In the genomic region with DNA sequence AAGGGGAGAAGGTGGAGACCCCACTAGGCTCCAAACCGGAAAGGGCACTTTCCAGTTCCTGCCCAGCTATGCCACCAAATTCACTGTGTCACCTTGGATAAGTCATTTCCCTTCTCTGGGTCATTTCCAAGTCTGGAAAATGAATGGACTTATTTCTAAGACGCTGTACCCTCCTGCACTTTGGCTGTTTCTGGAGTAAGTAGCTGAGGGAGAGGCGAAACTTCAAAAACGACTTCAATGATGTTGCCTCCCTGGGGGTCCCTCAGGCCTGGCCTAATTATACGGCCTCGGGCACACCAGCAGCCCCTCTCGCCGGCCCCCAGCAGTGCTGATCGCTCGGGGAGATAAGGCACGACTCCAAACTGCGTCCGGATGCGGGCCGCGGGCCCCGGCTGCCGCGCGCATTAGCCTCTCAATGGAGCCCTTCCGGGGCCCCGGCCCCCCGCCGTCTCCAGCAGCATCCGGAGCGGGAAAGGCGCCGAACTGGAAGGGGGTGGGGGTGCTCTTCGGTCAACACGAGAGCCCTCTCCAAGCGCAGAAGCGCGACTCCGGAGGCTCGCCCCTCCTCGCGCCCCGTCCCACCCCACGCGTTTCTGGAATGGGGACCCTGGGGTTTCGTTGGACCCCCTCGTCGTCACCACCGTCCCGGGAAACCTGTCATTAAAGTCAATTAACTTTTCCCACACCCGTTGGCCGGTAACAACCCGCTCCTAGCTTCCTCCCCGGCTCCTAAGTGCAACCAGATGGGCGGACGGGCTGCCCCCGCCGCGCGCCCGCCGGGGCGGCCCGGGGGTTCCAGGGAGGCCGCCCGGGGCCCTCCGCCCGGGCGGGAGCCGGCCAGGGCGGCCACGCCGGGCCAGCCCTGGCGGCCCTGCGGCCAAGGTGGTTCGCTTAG, we compare ENCODE assay signal across 8 cellular contexts. TPM values are rescaled to one million over a fixed set of nuclear protein-coding genes. Genes with fewer than 3 reads are reported as not detected.
A peak's percentile ranks its signal among the peaks of the same experiment; 100 is the strongest.
DNase-seq lines count a peak whose midpoint lies in the region; ATAC-seq and TF ChIP-seq lines count a peak whose summit lies in the region.

No MANE protein-coding gene starts in this region.

- H3K4me3 Mint-ChIP-seq in activated naive CD8-positive, alpha-beta T cell treated with anti-CD3 and anti-CD28 coated beads, Interleukin-2, amount 50 U/mL, for 24 hours, result peak overlapping the region; percentile 22

- no peaks in the 10 kb centered on the region for H3K36me3 ChIP-seq in right atrium auricular region

- H3K9me3 Mint-ChIP-seq in activated naive CD8-positive, alpha-beta T cell treated with anti-CD3 and anti-CD28 coated beads, Interleukin-2, amount 50 U/mL, for 24 hours, result no peaks in the 10 kb centered on the region

- peaks cover 0 to 53% of the 10 kb centered on the region in 2 donors for H3K4me1 ChIP-seq in right atrium auricular region

- ATAC-seq in activated naive CD8-positive, alpha-beta T cell treated with anti-CD3 and anti-CD28 coated beads, Interleukin-2, amount 50 U/mL, for 24 hours, result no peak
- no peak for ATAC-seq in HG03565 (IDR thresholded peaks at IDR 0.05; ENCODE audit: unreplicated experiment)

- H3K4me3 ChIP-seq in right atrium auricular region (peak overlapping the region; percentile 30 to 46), retinal pigment epithelial cell (ENCODE audit: low read length) (peak overlapping the region; percentile 36)

- H3K27me3 Mint-ChIP-seq in activated naive CD8-positive, alpha-beta T cell treated with anti-CD3 and anti-CD28 coated beads, Interleukin-2, amount 50 U/mL, for 24 hours, result peaks cover 67% of the 10 kb centered on the region

- DNase-seq in activated CD4-positive, alpha-beta T cell treated with anti-CD3 and anti-CD28 coated beads for 48 hours, result peak; percentile 44
- DNase-seq in activated CD4-positive, alpha-beta T cell treated with anti-CD3 and anti-CD28 coated beads for 4 hours, result no peak
- DNase-seq in NCI-H510A (lab: John Stamatoyannopoulos, UW) (peak; percentile 65), right atrium auricular region (ENCODE audit: low spot score) (no peak), retinal pigment epithelial cell (ENCODE audit: low read depth) (no peak), AG08395 (ENCODE audit: low spot score) (no peak)
- peak; percentile 31 for DNase-seq in activated naive CD8-positive, alpha-beta T cell treated with anti-CD3 and anti-CD28 coated beads, Interleukin-2, amount 50 U/mL, for 24 hours

- H3K9me3 ChIP-seq in right atrium auricular region, result no peaks in the 10 kb centered on the region

- H3K4me1 Mint-ChIP-seq in activated naive CD8-positive, alpha-beta T cell treated with anti-CD3 and anti-CD28 coated beads, Interleukin-2, amount 50 U/mL, for 24 hours, result peaks cover 47% of the 10 kb centered on the region

- no peak for TF ChIP-seq CTCF in right atrium auricular region (IDR thresholded peaks at IDR 0.05)
- TF ChIP-seq CTCF in retinal pigment epithelial cell (conservative IDR thresholded peaks at IDR 0.05; ENCODE audit: low read depth, low read length), result no peak

- H3K27ac ChIP-seq in right atrium auricular region, result peak overlapping the region; percentile 92 to 98

- no peaks in the 10 kb centered on the region for H3K36me3 Mint-ChIP-seq in activated naive CD8-positive, alpha-beta T cell treated with anti-CD3 and anti-CD28 coated beads, Interleukin-2, amount 50 U/mL, for 24 hours (ENCODE audit: low read depth)

- no peak overlapping the region for H3K27ac Mint-ChIP-seq in activated naive CD8-positive, alpha-beta T cell treated with anti-CD3 and anti-CD28 coated beads, Interleukin-2, amount 50 U/mL, for 24 hours

- no peaks in the 10 kb centered on the region for H3K27me3 ChIP-seq in right atrium auricular region

RNA-seq across cellular contexts. Expression of gene HES1, which starts 4.8 kb away (rescaled TPM):
- total RNA-seq in right atrium auricular region, result 10 to 100 TPM; 32.1 to 43.6 TPM

Comparison
In these comparisons a context has a peak if more than half of its experiments do, and no peak if none do; other contexts are left out.
1. DNase-seq: peak in activated CD4-positive, alpha-beta T cell treated with anti-CD3 and anti-CD28 coated beads for 48 hours (single experiment), NCI-H510A (single experiment) and activated naive CD8-positive, alpha-beta T cell treated with anti-CD3 and anti-CD28 coated beads, Interleukin-2, amount 50 U/mL, for 24 hours (single experiment); none in activated CD4-positive, alpha-beta T cell treated with anti-CD3 and anti-CD28 coated beads for 4 hours (0 of 2), right atrium auricular region (single experiment), retinal pigment epithelial cell (single experiment) and AG08395 (single experiment).